ENCODE assay signal across 13 cellular contexts in the genomic region with DNA sequence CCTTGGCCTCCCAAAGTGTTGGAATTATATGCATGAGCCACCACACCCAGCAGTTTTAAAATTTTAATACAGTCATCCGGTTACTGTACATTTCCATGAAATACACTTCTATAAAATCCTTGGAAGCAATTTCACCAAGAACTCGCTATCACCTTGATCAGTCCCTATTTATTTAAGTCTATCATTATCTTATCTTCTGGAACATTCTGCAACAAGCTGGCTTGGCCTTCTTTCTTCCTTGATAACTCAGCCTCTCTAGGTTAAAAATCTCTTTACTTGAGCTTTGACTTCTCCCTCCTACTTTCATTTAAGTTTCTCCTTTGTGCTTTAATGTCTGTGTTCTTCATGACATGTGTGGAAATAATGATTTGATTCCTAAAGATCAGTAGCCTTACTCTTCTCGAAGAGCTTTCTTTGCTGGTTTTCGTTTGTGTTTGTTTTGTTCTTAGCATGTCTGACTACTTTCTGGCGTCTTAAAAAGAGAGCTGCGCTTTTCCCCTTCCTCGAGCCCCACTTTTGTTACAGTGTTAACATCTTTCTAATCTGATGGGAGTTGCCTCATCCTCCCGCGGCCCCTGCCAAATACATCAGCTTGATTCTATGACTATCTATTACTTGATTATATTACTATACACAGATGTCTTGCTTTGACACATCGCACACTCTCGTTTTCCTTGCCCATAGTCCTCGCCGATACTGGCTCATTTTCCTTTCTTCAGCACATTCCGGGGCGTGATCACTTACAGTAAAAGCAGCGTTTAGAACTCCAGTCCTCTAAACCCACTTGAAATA. TPM values are rescaled to one million over a fixed set of nuclear protein-coding genes. Genes with fewer than 3 reads are reported as not detected.
"Had no signal": no experiment of that assay in that cellular context is flagged by ENCODE, and none has a peak within 500 bp of the region (broad histone marks: within the 10 kb centered on the region; RNA-seq: fewer than 3 reads in every experiment).

No MANE protein-coding gene starts in this region.

- H3K36me3 Mint-ChIP-seq: activated naive CD8-positive, alpha-beta T cell treated with anti-CD3 and anti-CD28 coated beads, Interleukin-2, amount 10 ng/mL, durations not matched to agents 7 days and 5 days had no signal

- DNase-seq: activated CD4-positive, alpha-beta memory T cell treated with anti-CD3 and anti-CD28 coated beads, Interleukin-2, amount 10 ng/mL, durations not matched to agents 7 days and 5 days; activated naive CD8-positive, alpha-beta T cell treated with anti-CD3 and anti-CD28 coated beads, Interleukin-2, amount 10 ng/mL, durations not matched to agents 7 days and 5 days; activated T-cell treated with anti-CD3 and anti-CD28 coated beads, Interleukin-2, amount 50 U/mL, for 72 hours; effector CD4-positive, alpha-beta T cell; stimulated activated CD4-positive, alpha-beta T cell treated with anti-CD3 and anti-CD28 coated beads, Interleukin-15, amount 100 ng/mL, for 24 hours; stimulated activated CD4-positive, alpha-beta T cell treated with anti-CD3 and anti-CD28 coated beads, Interleukin-4, amount 100 ng/mL, for 24 hours; uterus had no signal

- H3K9me3 ChIP-seq: thoracic aorta, uterus had no signal

- ATAC-seq: activated T-cell treated with anti-CD3 and anti-CD28 coated beads, Interleukin-2, amount 50 U/mL, for 72 hours; left lobe of liver had no signal

- H3K4me3 ChIP-seq: thoracic aorta, uterus had no signal

- H3K27ac Mint-ChIP-seq: activated CD4-positive, alpha-beta memory T cell treated with anti-CD3 and anti-CD28 coated beads, Interleukin-2, amount 10 ng/mL, durations not matched to agents 7 days and 5 days; activated naive CD8-positive, alpha-beta T cell treated with anti-CD3 and anti-CD28 coated beads, Interleukin-2, amount 10 ng/mL, durations not matched to agents 7 days and 5 days; activated T-cell treated with anti-CD3 and anti-CD28 coated beads, Interleukin-2, amount 50 U/mL, for 72 hours; stimulated activated naive CD8-positive, alpha-beta T cell treated with anti-CD3 and anti-CD28 coated beads, Interleukin-15, Interleukin-2, amounts not matched to agents 100 ng/mL and 50 ng/mL, for 24 hours; T-helper 2 cell treated with Interferon-gamma antibody and Interleukin-4, amounts not matched to agents 5 μg/mL and 100 μg/mL, for 36 hours had no signal

- H3K27me3 ChIP-seq: uterus had no signal

- H3K4me3 Mint-ChIP-seq: activated CD4-positive, alpha-beta memory T cell treated with anti-CD3 and anti-CD28 coated beads, Interleukin-2, amount 10 ng/mL, durations not matched to agents 7 days and 5 days; activated naive CD8-positive, alpha-beta T cell treated with anti-CD3 and anti-CD28 coated beads, Interleukin-2, amount 10 ng/mL, durations not matched to agents 7 days and 5 days; activated T-cell treated with anti-CD3 and anti-CD28 coated beads, Interleukin-2, amount 50 U/mL, for 72 hours; stimulated activated naive CD8-positive, alpha-beta T cell treated with anti-CD3 and anti-CD28 coated beads, Interleukin-15, Interleukin-2, amounts not matched to agents 100 ng/mL and 50 ng/mL, for 24 hours; T-helper 2 cell treated with Interferon-gamma antibody and Interleukin-4, amounts not matched to agents 5 μg/mL and 100 μg/mL, for 36 hours had no signal

- H3K36me3 ChIP-seq: thoracic aorta, uterus had no signal

- H3K27ac ChIP-seq: thoracic aorta, uterus had no signal

- H3K4me1 ChIP-seq: uterus had no signal

- H3K9me3 Mint-ChIP-seq: activated CD4-positive, alpha-beta memory T cell treated with anti-CD3 and anti-CD28 coated beads, Interleukin-2, amount 10 ng/mL, durations not matched to agents 7 days and 5 days; activated naive CD8-positive, alpha-beta T cell treated with anti-CD3 and anti-CD28 coated beads, Interleukin-2, amount 10 ng/mL, durations not matched to agents 7 days and 5 days; activated T-cell treated with anti-CD3 and anti-CD28 coated beads, Interleukin-2, amount 50 U/mL, for 72 hours; stimulated activated naive CD8-positive, alpha-beta T cell treated with anti-CD3 and anti-CD28 coated beads, Interleukin-15, Interleukin-2, amounts not matched to agents 100 ng/mL and 50 ng/mL, for 24 hours; T-helper 2 cell treated with Interferon-gamma antibody and Interleukin-4, amounts not matched to agents 5 μg/mL and 100 μg/mL, for 36 hours had no signal

RNA-seq across cellular contexts. Expression of a gene that starts 11.1 kb away (rescaled TPM):
- total RNA-seq: activated CD4-positive, alpha-beta memory T cell treated with anti-CD3 and anti-CD28 coated beads, Interleukin-2, amount 10 ng/mL, durations not matched to agents 7 days and 5 days; activated naive CD8-positive, alpha-beta T cell treated with anti-CD3 and anti-CD28 coated beads, Interleukin-2, amount 10 ng/mL, durations not matched to agents 7 days and 5 days; activated T-cell treated with anti-CD3 and anti-CD28 coated beads, Interleukin-2, amount 50 U/mL, for 72 hours; aorta; left lobe of liver; osteoblast; uterus had no signal

RNA-seq across cellular contexts. Expression of a gene that starts 14.3 kb away (rescaled TPM):
- total RNA-seq: activated CD4-positive, alpha-beta memory T cell treated with anti-CD3 and anti-CD28 coated beads, Interleukin-2, amount 10 ng/mL, durations not matched to agents 7 days and 5 days; activated naive CD8-positive, alpha-beta T cell treated with anti-CD3 and anti-CD28 coated beads, Interleukin-2, amount 10 ng/mL, durations not matched to agents 7 days and 5 days; activated T-cell treated with anti-CD3 and anti-CD28 coated beads, Interleukin-2, amount 50 U/mL, for 72 hours; aorta; left lobe of liver; osteoblast; thoracic aorta; uterus had no signal
